ENCODE assay signal across 1 cellular context in the genomic region with DNA sequence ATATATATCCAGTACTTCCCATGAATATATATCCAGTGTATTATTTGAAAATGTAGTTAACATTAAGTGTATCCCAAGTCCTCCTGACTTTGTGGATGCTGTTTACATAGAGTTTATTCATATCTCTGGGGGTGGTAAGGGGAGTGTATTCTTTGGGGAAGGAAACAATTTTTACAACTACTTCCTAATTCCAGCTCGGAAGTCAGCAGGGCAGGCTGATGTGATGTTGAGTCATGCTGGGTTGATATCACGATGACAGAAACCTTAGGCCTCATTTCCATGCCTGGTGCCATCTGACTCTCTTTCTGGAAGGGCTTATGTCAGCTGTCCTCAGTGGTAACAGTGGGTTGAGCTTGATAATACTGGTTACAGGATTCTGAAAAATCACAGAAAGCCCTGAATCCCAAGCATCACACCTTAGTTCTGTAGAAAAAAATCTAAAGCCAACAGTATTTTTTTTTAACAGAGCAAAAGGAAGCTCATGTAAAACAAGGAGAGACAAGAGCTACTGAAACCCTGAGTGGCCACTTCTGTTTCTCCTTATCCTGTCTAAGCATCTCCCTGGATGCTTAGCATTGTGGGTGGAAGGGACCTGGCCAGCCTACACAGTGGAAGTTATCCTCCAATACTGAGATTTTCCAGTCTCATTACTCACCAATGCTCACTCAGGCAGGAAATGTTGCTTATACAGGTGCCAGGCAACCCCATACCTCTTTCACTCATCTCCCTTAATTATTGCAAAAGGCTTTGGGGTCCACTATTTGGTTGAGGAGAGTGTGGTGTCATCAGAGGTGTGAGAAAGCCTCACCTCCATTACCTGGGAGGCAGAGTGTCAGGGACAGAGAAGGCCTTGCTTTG.
TF ChIP-seq lines count a peak whose summit lies in the region.

No MANE protein-coding gene starts in this region.

TF ChIP-seq in K562, 482 proteins besides CTCF, POLR2A, EP300 and RAD21 (continued from another document and continues in another):
- TF ChIP-seq, protein P1, sequence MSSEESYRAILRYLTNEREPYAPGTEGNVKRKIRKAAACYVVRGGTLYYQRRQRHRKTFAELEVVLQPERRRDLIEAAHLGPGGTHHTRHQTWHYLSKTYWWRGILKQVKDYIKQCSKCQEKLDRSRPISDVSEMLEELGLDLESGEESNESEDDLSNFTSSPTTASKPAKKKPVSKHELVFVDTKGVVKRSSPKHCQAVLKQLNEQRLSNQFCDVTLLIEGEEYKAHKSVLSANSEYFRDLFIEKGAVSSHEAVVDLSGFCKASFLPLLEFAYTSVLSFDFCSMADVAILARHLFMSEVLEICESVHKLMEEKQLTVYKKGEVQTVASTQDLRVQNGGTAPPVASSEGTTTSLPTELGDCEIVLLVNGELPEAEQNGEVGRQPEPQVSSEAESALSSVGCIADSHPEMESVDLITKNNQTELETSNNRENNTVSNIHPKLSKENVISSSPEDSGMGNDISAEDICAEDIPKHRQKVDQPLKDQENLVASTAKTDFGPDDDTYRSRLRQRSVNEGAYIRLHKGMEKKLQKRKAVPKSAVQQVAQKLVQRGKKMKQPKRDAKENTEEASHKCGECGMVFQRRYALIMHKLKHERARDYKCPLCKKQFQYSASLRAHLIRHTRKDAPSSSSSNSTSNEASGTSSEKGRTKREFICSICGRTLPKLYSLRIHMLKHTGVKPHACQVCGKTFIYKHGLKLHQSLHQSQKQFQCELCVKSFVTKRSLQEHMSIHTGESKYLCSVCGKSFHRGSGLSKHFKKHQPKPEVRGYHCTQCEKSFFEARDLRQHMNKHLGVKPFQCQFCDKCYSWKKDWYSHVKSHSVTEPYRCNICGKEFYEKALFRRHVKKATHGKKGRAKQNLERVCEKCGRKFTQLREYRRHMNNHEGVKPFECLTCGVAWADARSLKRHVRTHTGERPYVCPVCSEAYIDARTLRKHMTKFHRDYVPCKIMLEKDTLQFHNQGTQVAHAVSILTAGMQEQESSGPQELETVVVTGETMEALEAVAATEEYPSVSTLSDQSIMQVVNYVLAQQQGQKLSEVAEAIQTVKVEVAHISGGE (CRISPR knock-in tag; IDR thresholded peaks at IDR 0.05), result peak in 1 of 3 experiments; percentile 62; a peak in 1 of 6 replicates
- TF ChIP-seq ZNF717 (CRISPR knock-in tag; IDR thresholded peaks at IDR 0.05), result no peak
- no peak for TF ChIP-seq KLF16 (IDR thresholded peaks at IDR 0.05)
- no peak for TF ChIP-seq RBM22 (IDR thresholded peaks at IDR 0.05; ENCODE audit: low read depth, low read length, poor library complexity, severe bottlenecking)
- no peak for TF ChIP-seq ERF (CRISPR knock-in tag; IDR thresholded peaks at IDR 0.05)
- no peak for TF ChIP-seq CBFA2T3 (IDR thresholded peaks at IDR 0.05)
- TF ChIP-seq CHAMP1 (IDR thresholded peaks at IDR 0.05), result no peak
- no peak for TF ChIP-seq NR2C1 (IDR thresholded peaks at IDR 0.05)
- peak; percentile 51 for TF ChIP-seq NR2C1 (tag; IDR thresholded peaks at IDR 0.05)
- no peak for TF ChIP-seq GABPB2 (CRISPR knock-in tag; conservative IDR thresholded peaks at IDR 0.05)
- TF ChIP-seq GABPA (tag; conservative IDR thresholded peaks at IDR 0.05; ENCODE audit: low read depth), result peak; percentile 50
- peak; percentile 71; the same call in 1 of the 2 replicates for TF ChIP-seq SMARCA4 (IDR thresholded peaks at IDR 0.05)
- no peak for TF ChIP-seq CHD7 (IDR thresholded peaks at IDR 0.05; ENCODE audit: low read depth, low read length)
- TF ChIP-seq ZBTB8A (IDR thresholded peaks at IDR 0.05; ENCODE audit: partially characterized antibody), result no peak
- TF ChIP-seq ZFP1 (CRISPR knock-in tag; IDR thresholded peaks at IDR 0.05), result no peak
- TF ChIP-seq, protein P2, sequence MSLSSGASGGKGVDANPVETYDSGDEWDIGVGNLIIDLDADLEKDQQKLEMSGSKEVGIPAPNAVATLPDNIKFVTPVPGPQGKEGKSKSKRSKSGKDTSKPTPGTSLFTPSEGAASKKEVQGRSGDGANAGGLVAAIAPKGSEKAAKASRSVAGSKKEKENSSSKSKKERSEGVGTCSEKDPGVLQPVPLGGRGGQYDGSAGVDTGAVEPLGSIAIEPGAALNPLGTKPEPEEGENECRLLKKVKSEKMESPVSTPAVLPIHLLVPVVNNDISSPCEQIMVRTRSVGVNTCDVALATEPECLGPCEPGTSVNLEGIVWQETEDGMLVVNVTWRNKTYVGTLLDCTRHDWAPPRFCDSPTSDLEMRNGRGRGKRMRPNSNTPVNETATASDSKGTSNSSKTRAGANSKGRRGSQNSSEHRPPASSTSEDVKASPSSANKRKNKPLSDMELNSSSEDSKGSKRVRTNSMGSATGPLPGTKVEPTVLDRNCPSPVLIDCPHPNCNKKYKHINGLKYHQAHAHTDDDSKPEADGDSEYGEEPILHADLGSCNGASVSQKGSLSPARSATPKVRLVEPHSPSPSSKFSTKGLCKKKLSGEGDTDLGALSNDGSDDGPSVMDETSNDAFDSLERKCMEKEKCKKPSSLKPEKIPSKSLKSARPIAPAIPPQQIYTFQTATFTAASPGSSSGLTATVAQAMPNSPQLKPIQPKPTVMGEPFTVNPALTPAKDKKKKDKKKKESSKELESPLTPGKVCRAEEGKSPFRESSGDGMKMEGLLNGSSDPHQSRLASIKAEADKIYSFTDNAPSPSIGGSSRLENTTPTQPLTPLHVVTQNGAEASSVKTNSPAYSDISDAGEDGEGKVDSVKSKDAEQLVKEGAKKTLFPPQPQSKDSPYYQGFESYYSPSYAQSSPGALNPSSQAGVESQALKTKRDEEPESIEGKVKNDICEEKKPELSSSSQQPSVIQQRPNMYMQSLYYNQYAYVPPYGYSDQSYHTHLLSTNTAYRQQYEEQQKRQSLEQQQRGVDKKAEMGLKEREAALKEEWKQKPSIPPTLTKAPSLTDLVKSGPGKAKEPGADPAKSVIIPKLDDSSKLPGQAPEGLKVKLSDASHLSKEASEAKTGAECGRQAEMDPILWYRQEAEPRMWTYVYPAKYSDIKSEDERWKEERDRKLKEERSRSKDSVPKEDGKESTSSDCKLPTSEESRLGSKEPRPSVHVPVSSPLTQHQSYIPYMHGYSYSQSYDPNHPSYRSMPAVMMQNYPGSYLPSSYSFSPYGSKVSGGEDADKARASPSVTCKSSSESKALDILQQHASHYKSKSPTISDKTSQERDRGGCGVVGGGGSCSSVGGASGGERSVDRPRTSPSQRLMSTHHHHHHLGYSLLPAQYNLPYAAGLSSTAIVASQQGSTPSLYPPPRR (CRISPR knock-in tag; IDR thresholded peaks at IDR 0.05; ENCODE audit: borderline replicate concordance), result no peak
- TF ChIP-seq, protein P3, sequence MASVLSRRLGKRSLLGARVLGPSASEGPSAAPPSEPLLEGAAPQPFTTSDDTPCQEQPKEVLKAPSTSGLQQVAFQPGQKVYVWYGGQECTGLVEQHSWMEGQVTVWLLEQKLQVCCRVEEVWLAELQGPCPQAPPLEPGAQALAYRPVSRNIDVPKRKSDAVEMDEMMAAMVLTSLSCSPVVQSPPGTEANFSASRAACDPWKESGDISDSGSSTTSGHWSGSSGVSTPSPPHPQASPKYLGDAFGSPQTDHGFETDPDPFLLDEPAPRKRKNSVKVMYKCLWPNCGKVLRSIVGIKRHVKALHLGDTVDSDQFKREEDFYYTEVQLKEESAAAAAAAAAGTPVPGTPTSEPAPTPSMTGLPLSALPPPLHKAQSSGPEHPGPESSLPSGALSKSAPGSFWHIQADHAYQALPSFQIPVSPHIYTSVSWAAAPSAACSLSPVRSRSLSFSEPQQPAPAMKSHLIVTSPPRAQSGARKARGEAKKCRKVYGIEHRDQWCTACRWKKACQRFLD (CRISPR knock-in tag; IDR thresholded peaks at IDR 0.05), result no peak; the same call in 1 of the 2 replicates
- TF ChIP-seq ZNF551 (CRISPR knock-in tag; IDR thresholded peaks at IDR 0.05), result no peak
- TF ChIP-seq HMG20A (CRISPR knock-in tag; conservative IDR thresholded peaks at IDR 0.05), result no peak
- TF ChIP-seq TRIM24 (IDR thresholded peaks at IDR 0.05), result peak; percentile 30 to 55; a peak in 2 of 4 replicates
- no peak for TF ChIP-seq LEF1 (IDR thresholded peaks at IDR 0.05)
- TF ChIP-seq EP400 (IDR thresholded peaks at IDR 0.05), result peak; percentile 52
- TF ChIP-seq MAFK (IDR thresholded peaks at IDR 0.05; ENCODE audit: low read length), result no peak; the same call in 1 of the 2 replicates
- TF ChIP-seq RBFOX2 (IDR thresholded peaks at IDR 0.05; ENCODE audit: low read depth, low read length), result no peak
- no peak for TF ChIP-seq NR1H2 (CRISPR knock-in tag; IDR thresholded peaks at IDR 0.05)
- TF ChIP-seq, protein P4, sequence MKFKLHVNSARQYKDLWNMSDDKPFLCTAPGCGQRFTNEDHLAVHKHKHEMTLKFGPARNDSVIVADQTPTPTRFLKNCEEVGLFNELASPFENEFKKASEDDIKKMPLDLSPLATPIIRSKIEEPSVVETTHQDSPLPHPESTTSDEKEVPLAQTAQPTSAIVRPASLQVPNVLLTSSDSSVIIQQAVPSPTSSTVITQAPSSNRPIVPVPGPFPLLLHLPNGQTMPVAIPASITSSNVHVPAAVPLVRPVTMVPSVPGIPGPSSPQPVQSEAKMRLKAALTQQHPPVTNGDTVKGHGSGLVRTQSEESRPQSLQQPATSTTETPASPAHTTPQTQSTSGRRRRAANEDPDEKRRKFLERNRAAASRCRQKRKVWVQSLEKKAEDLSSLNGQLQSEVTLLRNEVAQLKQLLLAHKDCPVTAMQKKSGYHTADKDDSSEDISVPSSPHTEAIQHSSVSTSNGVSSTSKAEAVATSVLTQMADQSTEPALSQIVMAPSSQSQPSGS (CRISPR knock-in tag; IDR thresholded peaks at IDR 0.05), result no peak
